In the genomic region with DNA sequence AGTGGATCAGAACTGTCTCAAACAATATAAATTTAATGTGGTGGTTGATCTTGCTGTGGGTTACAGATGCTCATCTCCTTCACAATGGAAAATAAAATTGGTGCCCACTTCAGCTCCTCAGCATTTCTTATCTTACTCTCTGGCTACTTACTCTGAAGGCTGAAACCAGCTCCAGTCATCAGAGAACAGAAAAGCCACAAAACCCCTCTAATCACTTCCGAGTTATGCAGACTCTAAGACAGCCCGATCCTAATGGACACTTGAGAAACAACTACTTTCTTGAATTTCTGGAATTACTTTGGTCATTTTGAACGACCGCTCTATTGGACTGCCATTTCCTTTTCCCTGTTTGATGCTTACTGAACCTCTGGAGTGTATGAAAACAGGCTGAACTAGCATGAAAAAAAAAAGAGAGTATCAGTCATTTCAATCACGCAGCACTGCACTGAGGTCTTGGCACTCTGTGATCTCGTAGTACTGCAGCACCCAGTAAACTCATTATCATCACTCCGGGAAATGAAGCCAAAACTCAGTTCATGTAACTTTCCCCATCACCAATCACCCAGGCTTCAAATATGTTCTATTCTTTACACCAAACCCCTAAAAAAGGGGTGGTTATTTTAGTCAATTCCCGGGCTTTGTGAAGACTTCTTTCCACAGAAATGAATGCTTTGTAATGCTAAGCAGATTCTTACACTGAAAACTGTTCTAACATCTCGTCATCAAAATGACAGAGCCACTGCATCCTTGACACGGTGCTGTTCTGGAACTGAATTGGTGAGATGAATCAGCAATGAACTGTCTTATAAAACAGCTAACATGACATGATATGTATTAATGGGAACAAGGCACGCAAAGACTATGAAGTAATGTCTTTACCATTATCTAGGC, we compare ENCODE assay signal across 12 cellular contexts. TPM values are rescaled to one million over a fixed set of nuclear protein-coding genes. Genes with fewer than 3 reads are reported as not detected.
DNase-seq lines count a peak whose midpoint lies in the region; ATAC-seq and TF ChIP-seq lines count a peak whose summit lies in the region.
"Had no signal": no experiment of that assay in that cellular context is flagged by ENCODE, and none has a peak within 500 bp of the region (broad histone marks: within the 10 kb centered on the region; RNA-seq: fewer than 3 reads in every experiment).

No MANE protein-coding gene starts in this region.

- H3K27ac Mint-ChIP-seq in activated CD8-positive, alpha-beta memory T cell treated with anti-CD3 and anti-CD28 coated beads, Interleukin-2, amount 10 ng/mL, durations not matched to agents 7 days and 5 days, result peak overlapping the region; percentile 71
- no peak overlapping the region for H3K27ac Mint-ChIP-seq in CD14-positive monocyte

- DNase-seq in activated CD8-positive, alpha-beta memory T cell treated with anti-CD3 and anti-CD28 coated beads, Interleukin-2, amount 10 ng/mL, durations not matched to agents 7 days and 5 days, result peak; percentile 56
- DNase-seq in activated CD8-positive, alpha-beta memory T cell treated with anti-CD3 and anti-CD28 coated beads, Interleukin-2, amount 50 U/mL, for 4 hours, result no peak
- DNase-seq in M059J (ENCODE audit: low read depth) (peak; percentile 86), CD14-positive monocyte (ENCODE audit: low spot score) (no peak)
- no peak for DNase-seq in stimulated activated naive CD4-positive, alpha-beta T cell (lab: John Stamatoyannopoulos, UW)
- DNase-seq: ACHN, HCEC 1CT, NCI-H226, SJCRH30 had no signal

- peaks cover 4% of the 10 kb centered on the region for H3K9me3 ChIP-seq in skeletal muscle satellite cell (replicated peaks; ENCODE audit: low read length)

- peak overlapping the region; percentile 48 for H3K27ac ChIP-seq in cingulate gyrus (ENCODE audit: low read depth, low read length)
- H3K27ac ChIP-seq: SJCRH30 had no signal

- CTCF ChIA-PET in activated CD8-positive, alpha-beta memory T cell treated with anti-CD3 and anti-CD28 coated beads, Interleukin-2, amount 10 ng/mL, durations not matched to agents 7 days and 5 days (lab: Charles Lee), result interaction anchor here (0.8 to 2.0 kb wide), 3 partner anchors 14 to 125 kb away, joined by 3 to 5 read pairs (median 3); partner anchors contain the start of gene TSPAN5

- H3K27me3 Mint-ChIP-seq in activated CD8-positive, alpha-beta memory T cell treated with anti-CD3 and anti-CD28 coated beads, Interleukin-2, amount 10 ng/mL, durations not matched to agents 7 days and 5 days, result peaks cover 2% of the 10 kb centered on the region
- no peaks in the 10 kb centered on the region for H3K27me3 Mint-ChIP-seq in CD14-positive monocyte (ENCODE audit: low read depth in 3 of 3)

- peak overlapping the region; percentile 43 for H3K4me3 Mint-ChIP-seq in activated CD8-positive, alpha-beta memory T cell treated with anti-CD3 and anti-CD28 coated beads, Interleukin-2, amount 10 ng/mL, durations not matched to agents 7 days and 5 days
- H3K4me3 Mint-ChIP-seq in CD14-positive monocyte, result no peak overlapping the region

- H3K27me3 ChIP-seq in skeletal muscle satellite cell (ENCODE audit: control insufficient read depth, insufficient read depth, low read length), result no peaks in the 10 kb centered on the region
- H3K27me3 ChIP-seq: SJCRH30 had no signal

- H3K36me3 ChIP-seq in skeletal muscle satellite cell (ENCODE audit: insufficient read depth, low read length), result no peaks in the 10 kb centered on the region
- H3K36me3 ChIP-seq: SJCRH30 had no signal

- H3K4me3 ChIP-seq in skeletal muscle satellite cell (ENCODE audit: low read length), result no peak overlapping the region
- H3K4me3 ChIP-seq: SJCRH30 had no signal

- H3K36me3 Mint-ChIP-seq in activated CD8-positive, alpha-beta memory T cell treated with anti-CD3 and anti-CD28 coated beads, Interleukin-2, amount 10 ng/mL, durations not matched to agents 7 days and 5 days, result peaks cover 32% of the 10 kb centered on the region
- H3K36me3 Mint-ChIP-seq in CD14-positive monocyte, result no peaks in the 10 kb centered on the region

- peak; percentile 62 for ATAC-seq in activated CD8-positive, alpha-beta memory T cell treated with anti-CD3 and anti-CD28 coated beads, Interleukin-2, amount 10 ng/mL, durations not matched to agents 7 days and 5 days
- no peak for ATAC-seq in GM21529 (IDR thresholded peaks at IDR 0.05; ENCODE audit: unreplicated experiment)

- H3K9me3 Mint-ChIP-seq in activated CD8-positive, alpha-beta memory T cell treated with anti-CD3 and anti-CD28 coated beads, Interleukin-2, amount 10 ng/mL, durations not matched to agents 7 days and 5 days (ENCODE audit: low read depth), result peaks cover 13% of the 10 kb centered on the region
- peaks cover 3 to 15% (median 9%) of the 10 kb centered on the region in 7 donors for H3K9me3 Mint-ChIP-seq in CD14-positive monocyte

- no peak for TF ChIP-seq CTCF in CD14-positive monocyte (IDR thresholded peaks at IDR 0.05)

- peaks cover 48% of the 10 kb centered on the region for H3K4me1 Mint-ChIP-seq in activated CD8-positive, alpha-beta memory T cell treated with anti-CD3 and anti-CD28 coated beads, Interleukin-2, amount 10 ng/mL, durations not matched to agents 7 days and 5 days
- no peaks in the 10 kb centered on the region for H3K4me1 Mint-ChIP-seq in CD14-positive monocyte

- intact Hi-C loops in CD14-positive monocyte (cut with micrococcal nuclease), result no loop called here

- H3K4me2 ChIP-seq in skeletal muscle satellite cell (ENCODE audit: low read length), result peak overlapping the region; percentile 34

- H3K4me1 ChIP-seq in skeletal muscle satellite cell (ENCODE audit: control insufficient read depth, insufficient read depth, low read length), result peaks cover 39% of the 10 kb centered on the region
- H3K4me1 ChIP-seq: SJCRH30 had no signal

- H3K9ac ChIP-seq in skeletal muscle satellite cell (ENCODE audit: low read depth, low read length), result peak overlapping the region; percentile 37

RNA-seq across cellular contexts. Expression of gene TSPAN5, which starts 54.5 kb away (rescaled TPM):
- 10 to 100 TPM; 25.0 to 27.8 TPM for total RNA-seq in activated CD8-positive, alpha-beta memory T cell treated with anti-CD3 and anti-CD28 coated beads, Interleukin-2, amount 10 ng/mL, durations not matched to agents 7 days and 5 days
- 27.7 and 39.0 TPM in 2 replicates for total RNA-seq in M059J (2014; rRNA removed; shearing (Covaris generic))
- total RNA-seq in skeletal muscle satellite cell (2012; rRNA removed), result 47.4 and 51.3 TPM in 2 replicates
- polyA plus RNA-seq in CD14-positive monocyte, result 1 to 10 TPM in 1 of 2 donors, under 1 TPM in 1; 0.13 to 1.1 TPM

Comparison
In these comparisons a context has a peak if more than half of its experiments do, and no peak if none do; other contexts are left out.
1. DNase-seq: peak in activated CD8-positive, alpha-beta memory T cell treated with anti-CD3 and anti-CD28 coated beads, Interleukin-2, amount 10 ng/mL, durations not matched to agents 7 days and 5 days (single experiment) and M059J (single experiment); none in activated CD8-positive, alpha-beta memory T cell treated with anti-CD3 and anti-CD28 coated beads, Interleukin-2, amount 50 U/mL, for 4 hours (single experiment), CD14-positive monocyte (single experiment) and stimulated activated naive CD4-positive, alpha-beta T cell (0 of 6).